In genomic region chr15:53412542-53412941, GRCh38 we compare ENCODE assay signal across 27 cellular contexts.
"Had no signal": no experiment of that assay in that cellular context is flagged by ENCODE, and none has a peak within 500 bp of the region (broad histone marks: within the 10 kb centered on the region; RNA-seq: fewer than 3 reads in every experiment).

No MANE protein-coding gene starts in this region.

- H3K9ac ChIP-seq: KMS-11, SK-N-SH had no signal

- H3K27ac ChIP-seq: KMS-11, PC-9, SJSA1 had no signal

- FAIRE-seq: RCC 7860 had no signal

- H3K4me2 ChIP-seq: KMS-11, PC-9, SK-N-SH had no signal

- H3K36me3 ChIP-seq: SJSA1 had no signal

- H3K4me1 ChIP-seq: SJSA1 had no signal

- H3K9me3 ChIP-seq: SJSA1, SK-N-SH had no signal

- H3K4me3 ChIP-seq: PC-9, SJSA1 had no signal

- H2AFZ ChIP-seq: PC-9 had no signal

- DNase-seq: Karpas-422, MM.1S, MV-4-11, NCI-H1092, NCI-H1105, NCI-H1417 treated with DMSO at 0.1 percent for 48 hours, NCI-H1436 treated with DMSO at 0.1 percent for 48 hours, NCI-H1694 treated with DMSO at 0.1 percent for 48 hours, NCI-H2029, NCI-H2171 treated with DMSO at 0.1 percent for 48 hours, NCI-H2227 treated with DMSO at 0.1 percent for 48 hours, NCI-H446, NCI-H510A, NCI-H524, NCI-H526, NCI-H748 treated with DMSO at 0.1 percent for 48 hours, NCI-H82, PC-9, Right ventricle myocardium superior, SHP77 treated with DMSO at 0.1 percent for 48 hours, SK-N-SH, SW 1271, T-helper 1 cell had no signal

- H3K27me3 ChIP-seq: SJSA1 had no signal

- ATAC-seq: Panc1 had no signal
